In the genomic region with DNA sequence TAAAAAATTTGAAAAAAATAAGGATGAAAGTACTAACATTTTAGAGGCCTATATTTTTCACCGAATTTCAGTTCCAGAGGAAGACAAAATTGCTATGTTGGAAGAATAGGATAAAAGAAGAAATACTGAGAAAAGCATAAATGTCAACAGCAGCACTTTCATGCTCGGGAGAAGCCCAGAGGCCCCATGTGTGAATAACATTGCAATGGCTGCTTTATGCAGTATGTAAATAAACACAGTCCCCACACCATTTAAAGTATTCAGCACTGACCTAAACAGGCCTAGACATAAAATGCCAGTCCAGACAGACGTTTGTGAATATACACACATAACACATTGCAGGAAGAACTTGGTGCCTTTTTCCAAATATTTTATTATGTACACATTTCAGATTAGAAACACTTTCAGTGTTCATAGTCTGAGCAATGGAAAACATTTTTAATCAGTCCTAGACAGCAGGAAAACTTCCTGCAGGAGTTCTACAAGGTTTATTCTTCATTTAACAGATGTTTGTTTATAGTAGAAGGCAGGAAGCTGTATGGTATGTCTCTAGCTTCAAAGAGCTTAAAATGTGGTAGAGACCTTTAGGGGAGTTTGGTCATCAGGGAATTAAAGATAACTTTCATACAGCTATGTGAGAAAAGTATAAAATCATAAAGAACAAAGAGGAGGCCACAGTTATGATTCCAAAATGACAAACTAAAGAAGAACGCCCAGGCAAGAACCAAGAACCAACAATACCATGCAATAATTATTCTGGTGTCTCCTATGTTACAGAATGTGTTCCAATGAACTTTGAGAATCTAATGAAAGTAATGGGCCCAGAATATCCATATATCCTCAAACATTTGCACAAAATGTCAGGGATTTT, we compare ENCODE assay signal across 9 cellular contexts. TPM values are rescaled to one million over a fixed set of nuclear protein-coding genes. Genes with fewer than 3 reads are reported as not detected.
DNase-seq lines count a peak whose midpoint lies in the region; TF ChIP-seq lines count a peak whose summit lies in the region.
"Had no signal": no experiment of that assay in that cellular context is flagged by ENCODE, and none has a peak within 500 bp of the region (broad histone marks: within the 10 kb centered on the region; RNA-seq: fewer than 3 reads in every experiment).

No MANE protein-coding gene starts in this region.

- H3K9me3 ChIP-seq in KOPT-K1 (ENCODE audit: insufficient read depth, low read length, poor library complexity, severe bottlenecking) (peaks cover 14% of the 10 kb centered on the region), right atrium auricular region (no peaks in the 10 kb centered on the region), suprapubic skin (no peaks in the 10 kb centered on the region)

- H3K27me3 ChIP-seq in right atrium auricular region (no peaks in the 10 kb centered on the region), suprapubic skin (no peaks in the 10 kb centered on the region)

- DNase-seq in amniotic epithelial cell (ENCODE audit: low read depth) (peak; percentile 60), right atrium auricular region (ENCODE audit: low spot score) (no peak), suprapubic skin (ENCODE audit: low spot score in 2 of 2) (no peak), GM19238 (ENCODE audit: insufficient read length, low spot score) (no peak), D341Med (ENCODE audit: low spot score) (no peak), GM13977 (ENCODE audit: low spot score) (no peak)
- DNase-seq: DMS79, T-cell had no signal

- in situ Hi-C loops in GM13977 (cut with MboI; ENCODE audit: low pct_unique_long_range_greater_than_20kb, low sequenced_read_pairs, unreplicated experiment), result no loop called here

- H3K36me3 ChIP-seq in KOPT-K1 (ENCODE audit: insufficient read depth, low read length) (no peaks in the 10 kb centered on the region), right atrium auricular region (no peaks in the 10 kb centered on the region), suprapubic skin (no peaks in the 10 kb centered on the region)

- H3K4me1 ChIP-seq in right atrium auricular region (peaks cover 0 to 61% of the 10 kb centered on the region in 2 donors), suprapubic skin (peaks cover 40% of the 10 kb centered on the region)

- H3K4me3 ChIP-seq in right atrium auricular region (no peak overlapping the region), suprapubic skin (no peak overlapping the region)

- no peak for TF ChIP-seq EP300 in suprapubic skin (IDR thresholded peaks at IDR 0.05)

- WGBS in suprapubic skin, result 35% methylated on average over 4 of the region's 4 CpGs

- H3K27ac ChIP-seq in KOPT-K1 (ENCODE audit: low read depth, low read length, poor library complexity, severe bottlenecking) (peak overlapping the region; percentile 7), right atrium auricular region (peak overlapping the region; percentile 13 to 54), suprapubic skin (peak overlapping the region; percentile 39)

- TF ChIP-seq CTCF in right atrium auricular region (IDR thresholded peaks at IDR 0.05) (no peak), suprapubic skin (IDR thresholded peaks at IDR 0.05) (no peak), GM13977 (IDR thresholded peaks at IDR 0.05; ENCODE audit: extremely low read depth, insufficient read depth, missing control alignments) (no peak)

- no peak for TF ChIP-seq POLR2A in suprapubic skin (IDR thresholded peaks at IDR 0.05)

RNA-seq across cellular contexts. Expression of a gene that starts 30.5 kb away (rescaled TPM):
- total RNA-seq in right atrium auricular region (100 to 1,000 TPM; 192 to 204 TPM), suprapubic skin (1,000 to 10,000 TPM in 1 of 4 donors, 100 to 1,000 TPM in 3; 632 to 1,386 (median 819) TPM)
